In genomic region chr12:125065021-125065752, GRCh38 we compare ENCODE assay signal across 8 cellular contexts. TPM values are rescaled to one million over a fixed set of nuclear protein-coding genes. Genes with fewer than 3 reads are reported as not detected.
DNase-seq lines count a peak whose midpoint lies in the region; ATAC-seq and TF ChIP-seq lines count a peak whose summit lies in the region.

A gene with protein sequence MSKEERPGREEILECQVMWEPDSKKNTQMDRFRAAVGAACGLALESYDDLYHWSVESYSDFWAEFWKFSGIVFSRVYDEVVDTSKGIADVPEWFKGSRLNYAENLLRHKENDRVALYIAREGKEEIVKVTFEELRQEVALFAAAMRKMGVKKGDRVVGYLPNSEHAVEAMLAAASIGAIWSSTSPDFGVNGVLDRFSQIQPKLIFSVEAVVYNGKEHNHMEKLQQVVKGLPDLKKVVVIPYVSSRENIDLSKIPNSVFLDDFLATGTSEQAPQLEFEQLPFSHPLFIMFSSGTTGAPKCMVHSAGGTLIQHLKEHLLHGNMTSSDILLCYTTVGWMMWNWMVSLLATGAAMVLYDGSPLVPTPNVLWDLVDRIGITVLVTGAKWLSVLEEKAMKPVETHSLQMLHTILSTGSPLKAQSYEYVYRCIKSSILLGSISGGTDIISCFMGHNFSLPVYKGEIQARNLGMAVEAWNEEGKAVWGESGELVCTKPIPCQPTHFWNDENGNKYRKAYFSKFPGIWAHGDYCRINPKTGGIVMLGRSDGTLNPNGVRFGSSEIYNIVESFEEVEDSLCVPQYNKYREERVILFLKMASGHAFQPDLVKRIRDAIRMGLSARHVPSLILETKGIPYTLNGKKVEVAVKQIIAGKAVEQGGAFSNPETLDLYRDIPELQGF (plus strand): TSS chr12:125065435. CDS start chr12:125065585, 150 bp downstream.

- 0 to 1% (median 1%) methylated on average over 61 to 75 of the region's 75 CpGs for WGBS in adipose tissue, 3 donors
- 0 to 1% methylated on average over 75 of the region's 75 CpGs for WGBS in heart right ventricle, 2 donors

- POLR2A ChIA-PET in T-cell (lab: Charles Lee): interaction anchor here in 1 of 2 donors (2.4 kb wide), 1 partner anchor 16 kb away, joined by 13 read pairs; no protein-coding TSS in a partner anchor

- H3K27ac Mint-ChIP-seq in HFFc6 (peak within 1 kb of the TSS; percentile 78), T-cell (peak within 1 kb of the TSS; percentile 66 to 75), progenitor cell of endocrine pancreas (peak within 1 kb of the TSS; percentile 73)

- H3K27me3 Mint-ChIP-seq in HFFc6 (ENCODE audit: insufficient read depth) (peaks cover 3% of the 10 kb centered on the region), T-cell (peaks cover 0 to 10% of the 10 kb centered on the region in 2 donors), progenitor cell of endocrine pancreas (no peaks in the 10 kb centered on the region)

- H3K4me3 Mint-ChIP-seq in HFFc6 (peak within 1 kb of the TSS; percentile 91), T-cell (peak within 1 kb of the TSS; percentile 80 to 86 (median 83)), progenitor cell of endocrine pancreas (ENCODE audit: low read depth) (peak within 1 kb of the TSS; percentile 81)

- H3K36me3 Mint-ChIP-seq in HFFc6 (ENCODE audit: low read depth): no peaks in the 10 kb centered on the region
- no peaks in the 10 kb centered on the region for H3K36me3 Mint-ChIP-seq in T-cell
- H3K36me3 Mint-ChIP-seq in progenitor cell of endocrine pancreas (ENCODE audit: insufficient read depth): peaks cover 4% of the 10 kb centered on the region

- ATAC-seq in T-cell (replicated peaks in 1 of 4): peak; percentile 94 to 98 (median 97)
- ATAC-seq in heart right ventricle: peak; percentile 90 to 98 (median 94)
- ATAC-seq in upper lobe of right lung: peak; percentile 98

- H3K27ac ChIP-seq in adipose tissue (ENCODE audit: low read depth, low read length): no peak within 1 kb of the TSS
- H3K27ac ChIP-seq in heart right ventricle: peak within 1 kb of the TSS in 9 of 10 donors; percentile 45 to 80 (median 71)
- peak within 1 kb of the TSS; percentile 26 for H3K27ac ChIP-seq in upper lobe of right lung

- peaks cover 0 to 7% (median 0%) of the 10 kb centered on the region in 11 donors for H3K9me3 ChIP-seq in heart right ventricle
- no peaks in the 10 kb centered on the region for H3K9me3 ChIP-seq in upper lobe of right lung

- H3K36me3 ChIP-seq in heart right ventricle (no peaks in the 10 kb centered on the region), upper lobe of right lung (no peaks in the 10 kb centered on the region)

- H3K4me1 Mint-ChIP-seq in HFFc6 (ENCODE audit: low read depth): peaks cover 18% of the 10 kb centered on the region
- peaks cover 18 to 27% (median 21%) of the 10 kb centered on the region in 3 donors for H3K4me1 Mint-ChIP-seq in T-cell
- peaks cover 9% of the 10 kb centered on the region for H3K4me1 Mint-ChIP-seq in progenitor cell of endocrine pancreas (ENCODE audit: low read depth)

- H3K4me3 ChIP-seq in GM12875 (ENCODE audit: low read depth, low read length): peak within 1 kb of the TSS; percentile 92
- H3K4me3 ChIP-seq in heart right ventricle: peak within 1 kb of the TSS; percentile 59 to 93 (median 84)
- peak within 1 kb of the TSS; percentile 81 for H3K4me3 ChIP-seq in upper lobe of right lung

- H3K27me3 ChIP-seq in heart right ventricle (peaks cover 0 to 18% (median 0%) of the 10 kb centered on the region in 7 donors), upper lobe of right lung (no peaks in the 10 kb centered on the region)

- no peaks in the 10 kb centered on the region for H3K9me3 Mint-ChIP-seq in HFFc6
- H3K9me3 Mint-ChIP-seq in T-cell: no peaks in the 10 kb centered on the region
- peaks cover 7% of the 10 kb centered on the region for H3K9me3 Mint-ChIP-seq in progenitor cell of endocrine pancreas (ENCODE audit: low read depth)

- peak; percentile 59 for DNase-seq in HFFc6
- peak; percentile 72 for DNase-seq in NAMALWA (ENCODE audit: low spot score)
- DNase-seq in T-cell: peak; percentile 36 to 79 (median 66)
- peak; percentile 77 to 83 for DNase-seq in heart right ventricle
- DNase-seq in progenitor cell of endocrine pancreas (ENCODE audit: low spot score, unreplicated experiment): peak; percentile 72
- peak; percentile 91 for DNase-seq in upper lobe of right lung

- CTCF ChIA-PET in T-cell (lab: Charles Lee): interaction anchor here in 1 of 2 donors (0.7 kb wide), 1 partner anchor 11 kb away, joined by 3 read pairs; no protein-coding TSS in a partner anchor

- TF ChIP-seq CTCF in GM12875 (IDR thresholded peaks at IDR 0.05; ENCODE audit: borderline replicate concordance, insufficient read depth, low read depth, low read length) (no peak), HFFc6 (IDR thresholded peaks at IDR 0.05) (no peak; the same call in 1 of the 2 replicates), heart right ventricle (IDR thresholded peaks at IDR 0.05) (peak in 2 of 9 donors; percentile 3 to 26), progenitor cell of endocrine pancreas (IDR thresholded peaks at IDR 0.05; ENCODE audit: unreplicated experiment) (no peak), upper lobe of right lung (IDR thresholded peaks at IDR 0.05) (no peak)

- intact Hi-C loops in heart right ventricle (cut with DNase I): loop anchor here in 3 of 10 donors (1.0 to 5.0 kb wide), 3 partner anchors 14 to 158 kb away; no protein-coding TSS in a partner anchor
- intact Hi-C loops in upper lobe of right lung (cut with DNase I): no loop called here

- H3K4me1 ChIP-seq in heart right ventricle: peaks cover 4 to 29% (median 19%) of the 10 kb centered on the region in 9 donors
- H3K4me1 ChIP-seq in upper lobe of right lung: peaks cover 11% of the 10 kb centered on the region

RNA-seq across cellular contexts. Expression of the gene that starts here (rescaled TPM):
- total RNA-seq in HFFc6 (2021; fragmentation: NEBNext Ultra II Directional; extraction: Animal tissue kit (Norgen Biotek cat#: 25700)): 10 to 100 TPM; 21.6 to 29.5 (median 24.2) TPM
- total RNA-seq in T-cell: 10 to 100 TPM; 11.5 to 16.4 (median 14.3) TPM
- 10 to 100 TPM; 32.8 to 79.0 (median 35.0) TPM for polyA plus RNA-seq in adipose tissue
- 10 to 100 TPM in 8 of 10 donors, 1 to 10 TPM in 2; 8.5 to 19.4 (median 12.6) TPM for total RNA-seq in heart right ventricle
- 10 to 100 TPM in 1 of 2 donors, 1 to 10 TPM in 1; 9.0 to 11.8 TPM for polyA plus RNA-seq in heart right ventricle
- total RNA-seq in progenitor cell of endocrine pancreas: 38.8 and 40.1 TPM in 2 replicates
- total RNA-seq in upper lobe of right lung: 31.3 TPM
